27 cellular contexts compared by ENCODE assay signal in genomic region chr2:123894167-123894566, GRCh38.
A peak's percentile ranks its signal among the peaks of the same experiment; 100 is the strongest.
DNase-seq lines count a peak whose midpoint lies in the region; TF ChIP-seq lines count a peak whose summit lies in the region.
"Had no signal": no experiment of that assay in that cellular context is flagged by ENCODE, and none has a peak within 500 bp of the region (broad histone marks: within the 10 kb centered on the region; RNA-seq: fewer than 3 reads in every experiment).

No MANE protein-coding gene starts in this region.

- TF ChIP-seq RAD21 in neural cell (conservative IDR thresholded peaks at IDR 0.05), result no peak

- no peaks in the 10 kb centered on the region for H3K36me3 ChIP-seq in neural cell (ENCODE audit: insufficient read depth, low read length)
- H3K36me3 ChIP-seq: BE2C; BLaER1; BLaER1 treated with 17β-estradiol and CSF1 and Interleukin-3, amounts not matched to agents 10 nM and 100 nM had no signal

- peaks cover 6% of the 10 kb centered on the region for H3K9me3 ChIP-seq in neural cell (ENCODE audit: low read length)
- H3K9me3 ChIP-seq: A549, BE2C had no signal

- H2AFZ ChIP-seq in neural cell (ENCODE audit: low read depth, low read length), result no peak overlapping the region

- TF ChIP-seq EP300 in neural cell (conservative IDR thresholded peaks at IDR 0.05; ENCODE audit: poor library complexity, severe bottlenecking), result peak; percentile 91

- no peaks in the 10 kb centered on the region for H3F3A ChIP-seq in neural cell (ENCODE audit: insufficient read depth, low read length, poor library complexity, severe bottlenecking)

- no peaks in the 10 kb centered on the region for H3K9me2 ChIP-seq in neural cell (ENCODE audit: insufficient read depth, low read length)

- peak overlapping the region; percentile 30 for H3K4me3 ChIP-seq in neural cell (ENCODE audit: low read length)
- H3K4me3 ChIP-seq: A549; BLaER1; BLaER1 treated with 17β-estradiol and CSF1 and Interleukin-3, amounts not matched to agents 10 nM and 100 nM had no signal

- H4K20me1 ChIP-seq in neural cell (ENCODE audit: insufficient read depth), result no peaks in the 10 kb centered on the region
- H4K20me1 ChIP-seq: BLaER1; BLaER1 treated with 17β-estradiol and CSF1 and Interleukin-3, amounts not matched to agents 10 nM and 100 nM had no signal

- no peak for TF ChIP-seq CTCF in neural cell (IDR thresholded peaks at IDR 0.05; ENCODE audit: poor library complexity, severe bottlenecking)

- peak overlapping the region; percentile 65 for H3K27ac ChIP-seq in neural cell (ENCODE audit: low read length)
- H3K27ac ChIP-seq: 22Rv1; A549; BLaER1; BLaER1 treated with 17β-estradiol and CSF1 and Interleukin-3, amounts not matched to agents 10 nM and 100 nM; C4-2B had no signal

- DNase-seq in kidney tubule cell (ENCODE audit: low spot score), result no peak
- DNase-seq: 8988T; ACHN; AML-193; BE2C; C1 segment of cervical spinal cord; Caco-2; Calu3; CD4-positive, alpha-beta memory T cell; CD4-positive, alpha-beta T cell; CD4-positive, CD25-positive, alpha-beta regulatory T cell; CD8-positive, alpha-beta memory T cell; CD8-positive, alpha-beta T cell; COR-L47; DMS 273 treated with DMSO at 0.1 percent for 48 hours; DMS153; DMS53; DMS79; DMS79 treated with DMSO at 0.1 percent for 48 hours; DND-41; EL had no signal

- no peak overlapping the region for H3K9ac ChIP-seq in neural cell (ENCODE audit: low read length)
- H3K9ac ChIP-seq: BLaER1; BLaER1 treated with 17β-estradiol and CSF1 and Interleukin-3, amounts not matched to agents 10 nM and 100 nM had no signal

- H3K79me2 ChIP-seq in neural cell (replicated peaks; ENCODE audit: insufficient read depth, low read length), result no peaks in the 10 kb centered on the region

- H3K4me2 ChIP-seq in neural cell (ENCODE audit: low read length), result no peak overlapping the region
- H3K4me2 ChIP-seq: A549; BLaER1; BLaER1 treated with 17β-estradiol and CSF1 and Interleukin-3, amounts not matched to agents 10 nM and 100 nM had no signal

- H3K27me3 ChIP-seq in neural cell (ENCODE audit: insufficient read depth, low read depth, low read length), result no peaks in the 10 kb centered on the region
- H3K27me3 ChIP-seq: BE2C; BLaER1; BLaER1 treated with 17β-estradiol and CSF1 and Interleukin-3, amounts not matched to agents 10 nM and 100 nM had no signal

TF ChIP-seq in neural cell, 6 proteins besides CTCF, POLR2A, EP300 and RAD21:
- TF ChIP-seq SMC3 (conservative IDR thresholded peaks at IDR 0.05; ENCODE audit: poor library complexity) (no peak), POLR2AphosphoS5 (IDR thresholded peaks at IDR 0.05) (peak; percentile 72)
